In the genomic region with DNA sequence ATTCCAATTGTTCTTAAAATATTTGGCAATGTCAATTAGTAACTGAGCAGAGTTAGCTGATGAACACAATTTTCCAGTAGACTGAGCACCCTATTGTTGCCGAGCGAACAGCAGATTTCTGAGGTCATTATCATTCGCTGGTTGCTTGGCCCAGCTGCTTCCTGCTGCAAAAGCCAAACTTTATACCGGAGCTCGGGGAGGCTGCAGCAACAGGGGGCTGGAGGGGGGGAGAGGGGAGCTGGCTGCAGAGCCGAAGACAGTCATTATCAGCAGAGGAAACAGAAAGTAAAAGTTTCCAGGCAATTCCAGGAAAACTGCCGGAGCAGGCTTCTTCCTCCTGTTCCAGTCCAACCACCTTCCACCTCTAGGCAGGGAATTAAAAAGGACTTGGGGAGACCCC, we compare ENCODE assay signal across 10 cellular contexts.
DNase-seq lines count a peak whose midpoint lies in the region; TF ChIP-seq lines count a peak whose summit lies in the region.
"Had no signal": no experiment of that assay in that cellular context is flagged by ENCODE, and none has a peak within 500 bp of the region (broad histone marks: within the 10 kb centered on the region; RNA-seq: fewer than 3 reads in every experiment).

No MANE protein-coding gene starts in this region.

- DNase-seq in AG08395 (ENCODE audit: low spot score) (peak; percentile 66), NCI-H446 (lab: John Stamatoyannopoulos, UW) (peak; percentile 52 to 78), foreskin fibroblast (peak in 1 of 2 donors; percentile 44), neural crest cell (ENCODE audit: low read depth, low spot score) (peak; percentile 36), immature natural killer cell (no peak), EL (no peak), CD1c-positive myeloid dendritic cell (ENCODE audit: extremely low spot score) (no peak)
- DNase-seq in stimulated activated CD8-positive, alpha-beta memory T cell treated with anti-CD3 and anti-CD28 coated beads, Interleukin-4, amount 100 ng/mL, for 48 hours, result no peak
- DNase-seq: activated naive CD4-positive, alpha-beta T cell treated with anti-CD3 and anti-CD28 coated beads, Interleukin-2, amount 50 U/mL, for 16 hours; PC-3 had no signal

- H3K27me3 Mint-ChIP-seq in neural crest cell (ENCODE audit: low read depth) (no peaks in the 10 kb centered on the region), immature natural killer cell (ENCODE audit: low read depth in 3 of 3) (peaks cover 1 to 3% (median 2%) of the 10 kb centered on the region in 3 donors)

- H3K4me1 Mint-ChIP-seq in neural crest cell (peaks cover 58% of the 10 kb centered on the region), immature natural killer cell (no peaks in the 10 kb centered on the region)

- H3K36me3 Mint-ChIP-seq in neural crest cell (ENCODE audit: low read depth) (no peaks in the 10 kb centered on the region), immature natural killer cell (no peaks in the 10 kb centered on the region)

- H3K4me3 ChIP-seq in foreskin fibroblast (ENCODE audit: low read depth in 1 of 2, low read length in 2 of 2), result peak overlapping the region; percentile 20 to 52

- H3K4me3 Mint-ChIP-seq in neural crest cell (peak overlapping the region; percentile 82), immature natural killer cell (no peak overlapping the region)

- H3K27ac Mint-ChIP-seq in neural crest cell (ENCODE audit: unreplicated experiment) (peak overlapping the region; percentile 93), immature natural killer cell (no peak overlapping the region)

- no peaks in the 10 kb centered on the region for H3K9me3 Mint-ChIP-seq in neural crest cell
- no peaks in the 10 kb centered on the region for H3K9me3 Mint-ChIP-seq in immature natural killer cell

- TF ChIP-seq CTCF in foreskin fibroblast (IDR thresholded peaks at IDR 0.05; ENCODE audit: low read depth, low read length) (no peak), neural crest cell (conservative IDR thresholded peaks at IDR 0.05) (no peak)

Comparison
In these comparisons a context has a peak if more than half of its experiments do, and no peak if none do; other contexts are left out.
1. DNase-seq: peak in AG08395 (single experiment), NCI-H446 (2 of 2) and neural crest cell (single experiment); none in immature natural killer cell (0 of 3), stimulated activated CD8-positive, alpha-beta memory T cell treated with anti-CD3 and anti-CD28 coated beads, Interleukin-4, amount 100 ng/mL, for 48 hours (single experiment), EL (single experiment) and CD1c-positive myeloid dendritic cell (single experiment).